ENCODE assay signal across 1 cellular context in genomic region chr7:2451171-2452073, GRCh38.
TF ChIP-seq lines count a peak whose summit lies in the region.

No MANE protein-coding gene starts in this region.

TF ChIP-seq in HepG2, 621 proteins besides CTCF, POLR2A, EP300 and RAD21 (continued from another document and continues in another):
- TF ChIP-seq ZFP36L1 (CRISPR knock-in tag; IDR thresholded peaks at IDR 0.05), result no peak; the same call in 1 of the 2 replicates
- TF ChIP-seq FOXC1 (CRISPR knock-in tag; IDR thresholded peaks at IDR 0.05; ENCODE audit: borderline replicate concordance), result no peak
- TF ChIP-seq, protein P1, sequence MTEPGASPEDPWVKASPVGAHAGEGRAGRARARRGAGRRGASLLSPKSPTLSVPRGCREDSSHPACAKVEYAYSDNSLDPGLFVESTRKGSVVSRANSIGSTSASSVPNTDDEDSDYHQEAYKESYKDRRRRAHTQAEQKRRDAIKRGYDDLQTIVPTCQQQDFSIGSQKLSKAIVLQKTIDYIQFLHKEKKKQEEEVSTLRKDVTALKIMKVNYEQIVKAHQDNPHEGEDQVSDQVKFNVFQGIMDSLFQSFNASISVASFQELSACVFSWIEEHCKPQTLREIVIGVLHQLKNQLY (CRISPR knock-in tag; IDR thresholded peaks at IDR 0.05), result no peak
- TF ChIP-seq ZNF772 (CRISPR knock-in tag; IDR thresholded peaks at IDR 0.05), result no peak
- TF ChIP-seq ZKSCAN8 (CRISPR knock-in tag; IDR thresholded peaks at IDR 0.05; ENCODE audit: borderline replicate concordance), result no peak
- 0 out of 2 replicates have a peak, but pooled peaks have one; percentile 33 for TF ChIP-seq SPEN (CRISPR knock-in tag; IDR thresholded peaks at IDR 0.05; ENCODE audit: low read depth)
- TF ChIP-seq ZSCAN5A (CRISPR knock-in tag; IDR thresholded peaks at IDR 0.05; ENCODE audit: borderline replicate concordance), result 0 out of 2 replicates have a peak, but pooled peaks have one; percentile 65
- TF ChIP-seq HIC2 (CRISPR knock-in tag; IDR thresholded peaks at IDR 0.05; ENCODE audit: low read depth), result peak; percentile 97
- no peak for TF ChIP-seq POLR2AphosphoS2 (IDR thresholded peaks at IDR 0.05; ENCODE audit: low read depth, low read length)
- TF ChIP-seq PRDM15 (CRISPR knock-in tag; IDR thresholded peaks at IDR 0.05), result no peak; the same call in 1 of the 2 replicates
- no peak for TF ChIP-seq ZNF841 (CRISPR knock-in tag; IDR thresholded peaks at IDR 0.05; ENCODE audit: borderline replicate concordance)
- TF ChIP-seq, protein P2, sequence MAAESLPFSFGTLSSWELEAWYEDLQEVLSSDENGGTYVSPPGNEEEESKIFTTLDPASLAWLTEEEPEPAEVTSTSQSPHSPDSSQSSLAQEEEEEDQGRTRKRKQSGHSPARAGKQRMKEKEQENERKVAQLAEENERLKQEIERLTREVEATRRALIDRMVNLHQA (CRISPR knock-in tag; IDR thresholded peaks at IDR 0.05), result no peak
- no peak for TF ChIP-seq ZNF326 (CRISPR knock-in tag; IDR thresholded peaks at IDR 0.05; ENCODE audit: borderline replicate concordance)
- no peak for TF ChIP-seq ATF1 (CRISPR knock-in tag; IDR thresholded peaks at IDR 0.05)
- no peak for TF ChIP-seq TCF7 (IDR thresholded peaks at IDR 0.05; ENCODE audit: low read depth)
- TF ChIP-seq FOSL2 (CRISPR knock-in tag; IDR thresholded peaks at IDR 0.05), result peak; percentile 17
- 0 out of 2 replicates have a peak, but pooled peaks have one; percentile 8 for TF ChIP-seq RELA (CRISPR knock-in tag; IDR thresholded peaks at IDR 0.05)
- TF ChIP-seq BCLAF1 (IDR thresholded peaks at IDR 0.05), result no peak
- TF ChIP-seq FOXJ3 (CRISPR knock-in tag; IDR thresholded peaks at IDR 0.05; ENCODE audit: borderline replicate concordance), result no peak
- TF ChIP-seq, protein P3, sequence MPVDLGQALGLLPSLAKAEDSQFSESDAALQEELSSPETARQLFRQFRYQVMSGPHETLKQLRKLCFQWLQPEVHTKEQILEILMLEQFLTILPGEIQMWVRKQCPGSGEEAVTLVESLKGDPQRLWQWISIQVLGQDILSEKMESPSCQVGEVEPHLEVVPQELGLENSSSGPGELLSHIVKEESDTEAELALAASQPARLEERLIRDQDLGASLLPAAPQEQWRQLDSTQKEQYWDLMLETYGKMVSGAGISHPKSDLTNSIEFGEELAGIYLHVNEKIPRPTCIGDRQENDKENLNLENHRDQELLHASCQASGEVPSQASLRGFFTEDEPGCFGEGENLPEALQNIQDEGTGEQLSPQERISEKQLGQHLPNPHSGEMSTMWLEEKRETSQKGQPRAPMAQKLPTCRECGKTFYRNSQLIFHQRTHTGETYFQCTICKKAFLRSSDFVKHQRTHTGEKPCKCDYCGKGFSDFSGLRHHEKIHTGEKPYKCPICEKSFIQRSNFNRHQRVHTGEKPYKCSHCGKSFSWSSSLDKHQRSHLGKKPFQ (CRISPR knock-in tag; IDR thresholded peaks at IDR 0.05; ENCODE audit: insufficient replicate concordance), result peak; percentile 89
- TF ChIP-seq RFXANK (CRISPR knock-in tag; IDR thresholded peaks at IDR 0.05), result no peak
- 0 out of 2 replicates have a peak, but pooled peaks have one; percentile 24 for TF ChIP-seq ZIK1 (CRISPR knock-in tag; IDR thresholded peaks at IDR 0.05; ENCODE audit: borderline replicate concordance, low read depth)
- no peak for TF ChIP-seq NFE2L2 (IDR thresholded peaks at IDR 0.05; ENCODE audit: low read length)
- TF ChIP-seq, protein P4, sequence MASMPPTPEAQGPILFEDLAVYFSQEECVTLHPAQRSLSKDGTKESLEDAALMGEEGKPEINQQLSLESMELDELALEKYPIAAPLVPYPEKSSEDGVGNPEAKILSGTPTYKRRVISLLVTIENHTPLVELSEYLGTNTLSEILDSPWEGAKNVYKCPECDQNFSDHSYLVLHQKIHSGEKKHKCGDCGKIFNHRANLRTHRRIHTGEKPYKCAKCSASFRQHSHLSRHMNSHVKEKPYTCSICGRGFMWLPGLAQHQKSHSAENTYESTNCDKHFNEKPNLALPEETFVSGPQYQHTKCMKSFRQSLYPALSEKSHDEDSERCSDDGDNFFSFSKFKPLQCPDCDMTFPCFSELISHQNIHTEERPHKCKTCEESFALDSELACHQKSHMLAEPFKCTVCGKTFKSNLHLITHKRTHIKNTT (CRISPR knock-in tag; IDR thresholded peaks at IDR 0.05), result no peak
- no peak for TF ChIP-seq ZNF674 (CRISPR knock-in tag; IDR thresholded peaks at IDR 0.05; ENCODE audit: low read depth)
- TF ChIP-seq TSC22D2 (CRISPR knock-in tag; IDR thresholded peaks at IDR 0.05; ENCODE audit: borderline replicate concordance), result peak; percentile 31; the same call in 1 of the 2 replicates
- no peak for TF ChIP-seq CBX2 (IDR thresholded peaks at IDR 0.05; ENCODE audit: low read depth, low read length)
- TF ChIP-seq CBX2 (CRISPR knock-in tag; IDR thresholded peaks at IDR 0.05; ENCODE audit: low read depth), result no peak
- TF ChIP-seq ZNF256 (CRISPR knock-in tag; conservative IDR thresholded peaks at IDR 0.05), result no peak
- TF ChIP-seq, protein P5, sequence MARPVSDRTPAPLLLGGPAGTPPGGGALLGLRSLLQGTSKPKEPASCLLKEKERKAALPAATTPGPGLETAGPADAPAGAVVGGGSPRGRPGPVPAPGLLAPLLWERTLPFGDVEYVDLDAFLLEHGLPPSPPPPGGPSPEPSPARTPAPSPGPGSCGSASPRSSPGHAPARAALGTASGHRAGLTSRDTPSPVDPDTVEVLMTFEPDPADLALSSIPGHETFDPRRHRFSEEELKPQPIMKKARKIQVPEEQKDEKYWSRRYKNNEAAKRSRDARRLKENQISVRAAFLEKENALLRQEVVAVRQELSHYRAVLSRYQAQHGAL (CRISPR knock-in tag; IDR thresholded peaks at IDR 0.05; ENCODE audit: not compliant biosample characterization), result no peak
- peak; percentile 54; the same call in 1 of the 2 replicates for TF ChIP-seq THAP7 (CRISPR knock-in tag; IDR thresholded peaks at IDR 0.05)
- peak; percentile 9; the same call in 1 of the 2 replicates for TF ChIP-seq ZNF598 (CRISPR knock-in tag; IDR thresholded peaks at IDR 0.05; ENCODE audit: borderline replicate concordance)
- no peak for TF ChIP-seq ARNT2 (CRISPR knock-in tag; IDR thresholded peaks at IDR 0.05; ENCODE audit: low read depth)
- no peak for TF ChIP-seq CREB3 (CRISPR knock-in tag; IDR thresholded peaks at IDR 0.05)
- no peak for TF ChIP-seq ZEB1 (IDR thresholded peaks at IDR 0.05; ENCODE audit: insufficient replicate concordance, low read depth)
- no peak; the same call in 1 of the 2 replicates for TF ChIP-seq DNMT1 (CRISPR knock-in tag; IDR thresholded peaks at IDR 0.05)
- TF ChIP-seq, protein P6, sequence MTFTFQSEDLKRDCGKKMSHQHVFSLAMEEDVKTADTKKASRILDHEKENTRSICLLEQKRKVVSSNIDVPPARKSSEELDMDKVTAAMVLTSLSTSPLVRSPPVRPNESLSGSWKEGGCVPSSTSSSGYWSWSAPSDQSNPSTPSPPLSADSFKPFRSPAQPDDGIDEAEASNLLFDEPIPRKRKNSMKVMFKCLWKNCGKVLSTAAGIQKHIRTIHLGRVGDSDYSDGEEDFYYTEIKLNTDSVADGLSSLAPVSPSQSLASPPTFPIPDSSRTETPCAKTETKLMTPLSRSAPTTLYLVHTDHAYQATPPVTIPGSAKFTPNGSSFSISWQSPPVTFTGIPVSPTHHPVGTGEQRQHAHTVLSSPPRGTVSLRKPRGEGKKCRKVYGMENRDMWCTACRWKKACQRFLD (CRISPR knock-in tag; IDR thresholded peaks at IDR 0.05; ENCODE audit: borderline replicate concordance), result 0 out of 2 replicates have a peak, but pooled peaks have one; percentile 63
- TF ChIP-seq ZNF329 (CRISPR knock-in tag; IDR thresholded peaks at IDR 0.05; ENCODE audit: low read depth), result no peak
- TF ChIP-seq ATF4 (CRISPR knock-in tag; IDR thresholded peaks at IDR 0.05), result peak in 1 of 2 experiments; percentile 93; a peak in 2 of 4 replicates
- TF ChIP-seq SP4 (CRISPR knock-in tag; IDR thresholded peaks at IDR 0.05), result 0 out of 2 replicates have a peak, but pooled peaks have one; percentile 39
